Comparison of ENCODE assay signal across 8 cellular contexts in the genomic region with DNA sequence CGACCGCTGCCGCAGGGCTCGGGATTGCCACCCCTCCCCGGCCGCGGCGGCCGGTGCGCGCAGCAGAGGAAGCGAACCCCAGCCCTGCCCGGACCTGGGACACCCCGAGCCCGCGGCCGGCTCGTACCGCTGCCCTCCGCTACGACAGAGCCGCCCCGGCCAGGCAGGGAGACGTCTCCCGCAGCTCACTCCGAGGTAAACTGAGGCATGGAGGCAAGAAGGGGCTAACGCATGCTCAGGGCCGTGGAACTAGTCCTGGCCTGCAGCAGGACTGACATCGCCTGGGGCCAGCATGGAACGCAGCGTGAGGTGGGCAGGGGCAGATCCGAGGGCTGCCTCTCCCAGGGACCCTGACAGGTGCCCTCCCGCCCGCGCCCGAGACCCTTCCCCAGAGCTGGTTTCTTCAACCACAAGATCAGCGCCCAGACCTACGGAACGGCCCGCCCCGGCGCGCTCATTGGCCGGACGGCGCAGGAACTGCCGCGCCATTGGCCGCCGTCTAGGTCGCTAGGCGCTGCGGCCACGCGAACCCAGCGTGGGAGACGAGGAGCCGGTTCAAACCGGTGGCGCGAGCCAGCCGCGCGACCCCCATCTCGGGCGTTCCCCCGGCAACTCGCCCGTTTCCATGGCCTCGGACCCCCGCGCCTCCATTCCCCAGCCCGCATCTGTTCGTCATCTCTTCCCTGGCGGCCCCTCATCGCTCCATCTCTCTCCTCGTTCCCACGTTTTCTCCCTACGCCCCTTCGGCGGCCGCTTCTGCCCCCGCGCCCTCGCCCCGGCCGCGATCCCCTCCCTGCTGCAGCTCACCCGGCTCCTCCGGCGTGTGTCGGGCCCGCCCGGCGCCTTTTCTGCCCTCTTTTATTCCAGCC. TPM values are rescaled to one million over a fixed set of nuclear protein-coding genes. Genes with fewer than 3 reads are reported as not detected.
A peak's percentile ranks its signal among the peaks of the same experiment; 100 is the strongest.
DNase-seq lines count a peak whose midpoint lies in the region; ATAC-seq and TF ChIP-seq lines count a peak whose summit lies in the region.

A gene (minus strand): TSS at position 848 of the 869 bp plus-strand sequence. CDS start 960 bp downstream, outside the sequence.

- peak within 1 kb of the TSS; percentile 85 for H3K4me2 ChIP-seq in DOHH2 (ENCODE audit: low read length)

- peaks cover 15% of the 10 kb centered on the region for H3K4me1 Mint-ChIP-seq in activated naive CD8-positive, alpha-beta T cell treated with anti-CD3 and anti-CD28 coated beads for 36 hours
- peaks cover 18% of the 10 kb centered on the region for H3K4me1 Mint-ChIP-seq in glutamatergic neuron (ENCODE audit: low read depth, unreplicated experiment)

- peaks cover 55% of the 10 kb centered on the region for H3K4me1 ChIP-seq in DOHH2 (ENCODE audit: control insufficient read depth, low read length)

- H3K36me3 Mint-ChIP-seq in activated naive CD8-positive, alpha-beta T cell treated with anti-CD3 and anti-CD28 coated beads for 36 hours, result no peaks in the 10 kb centered on the region
- H3K36me3 Mint-ChIP-seq in glutamatergic neuron (ENCODE audit: unreplicated experiment), result no peaks in the 10 kb centered on the region

- no peaks in the 10 kb centered on the region for H3K9me3 Mint-ChIP-seq in activated naive CD8-positive, alpha-beta T cell treated with anti-CD3 and anti-CD28 coated beads for 36 hours
- peaks cover 13% of the 10 kb centered on the region for H3K9me3 Mint-ChIP-seq in glutamatergic neuron (ENCODE audit: unreplicated experiment)

- H4K20me1 ChIP-seq in DOHH2 (ENCODE audit: control insufficient read depth, insufficient read depth, low read depth, low read length), result no peaks in the 10 kb centered on the region

- H3K9me3 ChIP-seq in DOHH2 (ENCODE audit: control insufficient read depth, insufficient read depth, low read length), result no peaks in the 10 kb centered on the region

- H3K27ac ChIP-seq in DOHH2 (ENCODE audit: low read depth, low read length) (peak within 1 kb of the TSS; percentile 92), temporal lobe (ENCODE audit: low read depth, low read length) (peak within 1 kb of the TSS; percentile 96)

- H3K36me3 ChIP-seq in DOHH2 (ENCODE audit: control insufficient read depth, low read length), result peaks cover 50% of the 10 kb centered on the region

- H3F3A ChIP-seq in DOHH2 (ENCODE audit: control insufficient read depth, insufficient read depth), result peaks cover 22% of the 10 kb centered on the region

- peaks cover 55% of the 10 kb centered on the region for H3K79me2 ChIP-seq in DOHH2 (ENCODE audit: control insufficient read depth, low read length)

- peak within 1 kb of the TSS; percentile 93 for H3K4me3 Mint-ChIP-seq in activated naive CD8-positive, alpha-beta T cell treated with anti-CD3 and anti-CD28 coated beads for 36 hours
- peak within 1 kb of the TSS; percentile 89 for H3K4me3 Mint-ChIP-seq in glutamatergic neuron (ENCODE audit: unreplicated experiment)

- peak within 1 kb of the TSS; percentile 94 for H3K4me3 ChIP-seq in DOHH2 (ENCODE audit: low read length)

- H3K9me2 ChIP-seq in DOHH2 (replicated peaks; ENCODE audit: control insufficient read depth, low read length), result no peaks in the 10 kb centered on the region

- ATAC-seq in GM21825 (IDR thresholded peaks at IDR 0.05; ENCODE audit: unreplicated experiment), result peak; percentile 48
- peak; percentile 73 for ATAC-seq in omental fat pad (ENCODE audit: low FRiP score)

- DNase-seq in LoVo (ENCODE audit: low spot score) (peak; percentile 83), SK-N-DZ (ENCODE audit: low spot score) (peak; percentile 94), glutamatergic neuron (peak; percentile 94), omental fat pad (ENCODE audit: low spot score) (peak; percentile 48)
- DNase-seq in activated naive CD8-positive, alpha-beta T cell treated with anti-CD3 and anti-CD28 coated beads for 36 hours, result peak; percentile 84

- TF ChIP-seq CTCF in DOHH2 (IDR thresholded peaks at IDR 0.05; ENCODE audit: low read depth, low read length, poor library complexity, severe bottlenecking), result no peak
- no peak for TF ChIP-seq CTCF in glutamatergic neuron (IDR thresholded peaks at IDR 0.05; ENCODE audit: partially characterized antibody, unreplicated experiment)
- no peak for TF ChIP-seq CTCF in omental fat pad (IDR thresholded peaks at IDR 0.05)

- peak within 1 kb of the TSS; percentile 93 for H3K27ac Mint-ChIP-seq in activated naive CD8-positive, alpha-beta T cell treated with anti-CD3 and anti-CD28 coated beads for 36 hours
- peak within 1 kb of the TSS; percentile 94 for H3K27ac Mint-ChIP-seq in glutamatergic neuron (ENCODE audit: unreplicated experiment)

- H3K27me3 ChIP-seq in DOHH2 (ENCODE audit: control insufficient read depth, low read length), result no peaks in the 10 kb centered on the region

- peaks cover 10% of the 10 kb centered on the region for H3K27me3 Mint-ChIP-seq in activated naive CD8-positive, alpha-beta T cell treated with anti-CD3 and anti-CD28 coated beads for 36 hours
- H3K27me3 Mint-ChIP-seq in glutamatergic neuron (ENCODE audit: unreplicated experiment), result peaks cover 14% of the 10 kb centered on the region

RNA-seq across cellular contexts. Expression of the gene that starts here (rescaled TPM):
- 17.8 and 22.8 TPM in 2 replicates for polyA plus RNA-seq in SK-N-DZ (2014; cell fraction: cytosol; rRNA removed)
- polyA plus RNA-seq in SK-N-DZ (2014; cell fraction: nucleus; rRNA removed), result 9.9 and 11.3 TPM in 2 replicates
- total RNA-seq in activated naive CD8-positive, alpha-beta T cell treated with anti-CD3 and anti-CD28 coated beads for 36 hours, result 1 to 10 TPM; 3.7 to 4.6 TPM
- total RNA-seq in glutamatergic neuron (ENCODE audit: unreplicated experiment) (31.3 TPM), omental fat pad (10 to 100 TPM; 21.0 to 39.9 (median 23.1) TPM), temporal lobe (11.8 TPM)

Comparison
In these comparisons a context has a peak if more than half of its experiments do, and no peak if none do; other contexts are left out.
1. Peak in every context shown above with its lines: DNase-seq, ATAC-seq, H3K4me3 ChIP-seq and H3K27ac ChIP-seq.